In the genomic region with DNA sequence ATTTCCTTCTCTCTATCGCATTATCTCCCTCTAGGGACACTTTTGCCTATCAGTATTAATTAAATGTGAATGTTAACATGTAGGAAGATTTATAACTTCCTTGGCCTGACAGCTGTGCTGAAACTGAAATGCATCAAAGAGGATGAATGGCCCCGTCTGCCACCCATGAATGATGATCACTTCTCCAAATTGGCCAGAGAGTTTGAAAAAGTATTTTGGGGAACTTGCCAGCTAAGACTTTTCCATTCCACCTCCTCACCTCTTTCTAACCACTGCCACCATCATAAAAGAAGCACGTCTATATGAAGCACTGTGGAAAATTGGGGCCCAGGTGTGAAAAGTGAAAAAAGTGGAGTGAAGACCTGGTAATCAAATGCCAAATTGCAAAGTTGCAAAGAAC, we compare ENCODE assay signal across 21 cellular contexts. TPM values are rescaled to one million over a fixed set of nuclear protein-coding genes. Genes with fewer than 3 reads are reported as not detected.
"Had no signal": no experiment of that assay in that cellular context is flagged by ENCODE, and none has a peak within 500 bp of the region (broad histone marks: within the 10 kb centered on the region; RNA-seq: fewer than 3 reads in every experiment).

No MANE protein-coding gene starts in this region.

- H3K9me3 Mint-ChIP-seq: activated naive CD8-positive, alpha-beta T cell treated with anti-CD3 and anti-CD28 coated beads for 36 hours; activated T-helper 17 cell treated with anti-CD3 and anti-CD28 coated beads, Interleukin-2, amount 50 U/mL, for 72 hours had no signal

- H3K27ac Mint-ChIP-seq: activated CD4-positive, alpha-beta T cell treated with anti-CD3 and anti-CD28 coated beads for 36 hours; activated naive CD8-positive, alpha-beta T cell treated with anti-CD3 and anti-CD28 coated beads for 36 hours; activated T-helper 17 cell treated with anti-CD3 and anti-CD28 coated beads, Interleukin-2, amount 50 U/mL, for 72 hours; mesothelial cell of epicardium; nephron; WTC11 had no signal

- H3K36me3 ChIP-seq: cardiac muscle cell, esophagus squamous epithelium, heart right ventricle, left lung, thyroid gland had no signal

- H3K9me3 ChIP-seq: left lung, thyroid gland had no signal

- H3K4me3 ChIP-seq: cardiac muscle cell, esophagus squamous epithelium, heart right ventricle, left lung, thyroid gland had no signal

- H3K4me1 Mint-ChIP-seq: activated T-helper 17 cell treated with anti-CD3 and anti-CD28 coated beads, Interleukin-2, amount 50 U/mL, for 72 hours; mesothelial cell of epicardium had no signal

- H3K36me3 Mint-ChIP-seq: activated naive CD8-positive, alpha-beta T cell treated with anti-CD3 and anti-CD28 coated beads for 36 hours; mesothelial cell of epicardium; WTC11 had no signal

- DNase-seq: activated CD4-positive, alpha-beta T cell treated with anti-CD3 and anti-CD28 coated beads for 36 hours; activated CD4-positive, alpha-beta T cell treated with anti-CD3 and anti-CD28 coated beads, Interleukin-2, amount 50 U/mL, for 48 hours; activated naive CD4-positive, alpha-beta T cell; activated naive CD8-positive, alpha-beta T cell treated with anti-CD3 and anti-CD28 coated beads for 36 hours; activated T-cell treated with anti-CD3 and anti-CD28 coated beads, Interleukin-2, amount 50 U/mL, for 1 hour; amniotic stem cell; dermis blood vessel endothelial cell; effector memory CD4-positive, alpha-beta T cell; esophagus squamous epithelium; heart right ventricle; left lung; nucleus accumbens; posterior cingulate gyrus; stimulated activated naive CD4-positive, alpha-beta T cell; thyroid gland had no signal

- H3K4me3 Mint-ChIP-seq: activated CD4-positive, alpha-beta T cell treated with anti-CD3 and anti-CD28 coated beads for 36 hours; activated naive CD8-positive, alpha-beta T cell treated with anti-CD3 and anti-CD28 coated beads for 36 hours; activated T-helper 17 cell treated with anti-CD3 and anti-CD28 coated beads, Interleukin-2, amount 50 U/mL, for 72 hours; mesothelial cell of epicardium; nephron; WTC11 had no signal

- H3K27me3 ChIP-seq: cardiac muscle cell, esophagus squamous epithelium, left lung, thyroid gland had no signal

- ATAC-seq: activated CD4-positive, alpha-beta T cell treated with anti-CD3 and anti-CD28 coated beads for 36 hours; activated T-helper 17 cell treated with anti-CD3 and anti-CD28 coated beads, Interleukin-2, amount 50 U/mL, for 72 hours; heart right ventricle; left lung; WTC11 had no signal

- H3K27ac ChIP-seq: cardiac muscle cell, esophagus squamous epithelium, heart right ventricle, left lung, thyroid gland had no signal

- H3K4me1 ChIP-seq: esophagus squamous epithelium, left lung, thyroid gland had no signal

RNA-seq across cellular contexts. Expression of a gene that starts 25.4 kb away (rescaled TPM):
- total RNA-seq: activated CD4-positive, alpha-beta T cell treated with anti-CD3 and anti-CD28 coated beads for 36 hours; activated naive CD8-positive, alpha-beta T cell treated with anti-CD3 and anti-CD28 coated beads for 36 hours; cardiac muscle cell; kidney epithelial cell had no signal
